In the genomic region with DNA sequence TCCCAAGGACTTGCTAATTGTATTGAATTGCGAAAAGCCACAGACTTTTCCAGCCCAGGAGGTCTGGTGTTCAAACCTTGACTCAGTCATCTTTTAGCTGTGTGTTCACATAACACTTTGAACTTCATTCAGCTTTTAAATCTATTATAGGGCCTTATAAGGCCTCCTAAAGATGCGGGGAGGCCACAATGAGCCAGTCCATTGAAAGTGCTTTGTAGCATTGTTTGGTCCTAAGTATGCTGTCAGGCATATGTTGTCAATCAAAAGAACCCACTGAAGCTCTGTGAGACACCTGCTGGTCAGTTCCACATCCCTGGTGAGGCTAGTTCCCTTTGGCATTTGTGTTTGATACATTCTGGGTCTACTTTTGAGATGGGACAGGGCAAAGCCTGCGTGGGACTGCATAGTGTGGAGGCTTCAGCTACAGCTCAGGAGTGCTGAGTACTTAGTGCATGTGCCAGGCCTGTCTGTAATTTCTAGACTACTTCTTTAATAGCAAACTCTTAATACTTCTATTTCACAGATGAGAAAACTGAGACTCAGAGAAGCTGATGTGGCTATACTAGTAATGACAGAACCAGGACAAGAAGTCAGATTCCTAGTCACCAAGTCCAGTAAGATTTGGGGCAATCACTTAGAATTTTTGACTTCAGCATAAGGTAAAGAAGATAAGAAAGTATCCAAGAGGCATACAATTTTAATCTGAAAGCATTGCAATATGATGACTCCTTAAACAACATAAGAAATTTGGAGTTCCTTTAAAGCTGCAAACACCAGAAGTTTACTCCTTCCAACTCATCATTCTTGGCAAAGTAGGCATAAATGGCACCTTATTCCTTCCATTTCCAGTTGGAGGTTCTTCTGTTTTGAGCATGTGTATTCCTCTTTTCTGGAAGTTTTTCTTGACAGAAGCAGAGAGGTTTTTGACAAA, we compare ENCODE assay signal across 10 cellular contexts.
A peak's percentile ranks its signal among the peaks of the same experiment; 100 is the strongest.
DNase-seq lines count a peak whose midpoint lies in the region; ATAC-seq, FAIRE-seq and TF ChIP-seq lines count a peak whose summit lies in the region.
"Had no signal": no experiment of that assay in that cellular context is flagged by ENCODE, and none has a peak within 500 bp of the region (broad histone marks: within the 10 kb centered on the region; RNA-seq: fewer than 3 reads in every experiment).

No MANE protein-coding gene starts in this region.

- no peak overlapping the region for H3K23ac ChIP-seq in H1 (ENCODE audit: insufficient read length)

- POLR2A ChIA-PET in H1 (lab: Charles Lee; ENCODE audit: partially characterized antibody) = interaction anchor here (0.6 kb wide), 1 partner anchor 129 kb away, joined by 3 read pairs; no protein-coding TSS in a partner anchor

- no peaks in the 10 kb centered on the region for H3K79me2 ChIP-seq in H1 (ENCODE audit: control insufficient read depth in 1 of 2, insufficient read depth in 2 of 2, low read length in 2 of 2)

- H3K9me3 ChIP-seq in H1 (ENCODE audit: insufficient read depth in 2 of 2, low read depth in 1 of 2, low read length in 1 of 2) = no peaks in the 10 kb centered on the region
- H3K9me3 ChIP-seq: MG63, SJCRH30 had no signal

- H3K79me1 ChIP-seq in H1 (ENCODE audit: low read depth, low read length) = no peaks in the 10 kb centered on the region

- H4K20me1 ChIP-seq in H1 (replicated peaks in 1 of 2; ENCODE audit: control insufficient read depth in 1 of 2, insufficient read depth in 2 of 2, low read length in 2 of 2) = no peaks in the 10 kb centered on the region

- no peak overlapping the region for H3K4me2 ChIP-seq in H1 (ENCODE audit: insufficient read depth in 1 of 2, low read depth in 2 of 2, low read length in 2 of 2)

- no peak overlapping the region for H3K9ac ChIP-seq in H1 (replicated peaks in 1 of 4; ENCODE audit: extremely low read depth in 1 of 4, low read depth in 3 of 4, low read length in 3 of 4)

- no peak for TF ChIP-seq POLR2A in H1 (IDR thresholded peaks at IDR 0.05; ENCODE audit: control extremely low read depth in 1 of 2, low read depth in 2 of 2, low read length in 2 of 2)

- in situ Hi-C loops in GM13977 (cut with MboI; ENCODE audit: low pct_unique_long_range_greater_than_20kb, low sequenced_read_pairs, unreplicated experiment) = no loop called here

- peak; percentile 19 for DNase-seq in GM13977 (ENCODE audit: low spot score)
- peak; percentile 37 for DNase-seq in NAMALWA (ENCODE audit: low spot score)
- DNase-seq in H1 (ENCODE audit: low read depth in 1 of 2, low spot score in 2 of 2) = no peak
- DNase-seq in renal cortical epithelial cell (ENCODE audit: low read depth) = peak; percentile 72
- DNase-seq in putamen (ENCODE audit: low spot score) = no peak
- DNase-seq in occipital lobe (lab: John Stamatoyannopoulos, UW) = no peak
- DNase-seq: stimulated activated CD4-positive, alpha-beta T cell treated with anti-CD3 and anti-CD28 coated beads, Interleukin-1b, Interleukin-23, amount 100 ng/mL, for 48 hours had no signal

- H3K14ac ChIP-seq in H1 (ENCODE audit: insufficient read length) = no peak overlapping the region

- H3K4me3 ChIP-seq in H1 (ENCODE audit: extremely low read depth in 1 of 4, insufficient read depth in 2 of 4, low read depth in 3 of 4, low read length in 4 of 4) = no peak overlapping the region
- H3K4me3 ChIP-seq: MG63, SJCRH30 had no signal

- no peak overlapping the region for H2BK20ac ChIP-seq in H1 (ENCODE audit: low read length)

- CTCF ChIA-PET in H1 (lab: Charles Lee; ENCODE audit: partially characterized antibody) = interaction anchor here (0.6 to 7.2 kb wide), 12 partner anchors 10 to 376 kb away, joined by 3 to 86 read pairs (median 3); no protein-coding TSS in a partner anchor

- TF ChIP-seq EP300 in H1 (IDR thresholded peaks at IDR 0.05; ENCODE audit: borderline replicate concordance in 1 of 2, low read depth in 2 of 2, low read length in 2 of 2) = no peak

- TF ChIP-seq CTCF in GM13977 (IDR thresholded peaks at IDR 0.05; ENCODE audit: extremely low read depth, insufficient read depth, missing control alignments) (no peak), H1 (IDR thresholded peaks at IDR 0.05; ENCODE audit: control extremely low read depth in 1 of 3, insufficient read depth in 1 of 3, low read depth in 1 of 3, low read length in 3 of 3) (peak in 2 of 3 experiments; percentile 2 to 18; a peak in 2 of 4 replicates)

- H3K18ac ChIP-seq in H1 (ENCODE audit: extremely low read depth, low read length) = no peak overlapping the region

- ATAC-seq in GM21723 (IDR thresholded peaks at IDR 0.05; ENCODE audit: unreplicated experiment) = no peak

- H3K56ac ChIP-seq in H1 (replicated peaks; ENCODE audit: insufficient read length, low read depth, low read length) = no peak overlapping the region

- no peak overlapping the region for H2BK5ac ChIP-seq in H1 (ENCODE audit: low read depth, low read length)

- TF ChIP-seq RAD21 in H1 (IDR thresholded peaks at IDR 0.05 in 1 of 2, conservative IDR thresholded peaks at IDR 0.05 in 1 of 2; ENCODE audit: low read depth in 2 of 2, low read length in 2 of 2) = no peak; a peak in 1 of 4 replicates

- H3K4me1 ChIP-seq in H1 (replicated peaks in 1 of 4; ENCODE audit: control insufficient read depth in 3 of 4, insufficient read depth in 4 of 4, low read length in 3 of 4) = peaks cover 0 to 10% (median 6%) of the 10 kb centered on the region in 4 experiments; a peak in 5 of 7 replicates

- no peak overlapping the region; the same call in 1 of the 2 replicates for H2AFZ ChIP-seq in H1 (ENCODE audit: low read length)

- no peak overlapping the region for H4K8ac ChIP-seq in H1 (ENCODE audit: extremely low read depth, insufficient read depth, low read length)

- H3K36me3 ChIP-seq in H1 (ENCODE audit: control insufficient read depth in 2 of 4, insufficient read depth in 4 of 4, low read length in 3 of 4) = no peaks in the 10 kb centered on the region; a peak in 1 of 8 replicates
- H3K36me3 ChIP-seq: MG63, SJCRH30 had no signal

- H2BK120ac ChIP-seq in H1 (replicated peaks; ENCODE audit: low read depth, low read length) = no peak overlapping the region

- H2BK15ac ChIP-seq in H1 (ENCODE audit: low read length) = no peak overlapping the region

- H3K27me3 ChIP-seq in H1 (replicated peaks in 1 of 4; ENCODE audit: control insufficient read depth in 3 of 4, extremely low read depth in 1 of 4, insufficient read depth in 3 of 4, low read length in 3 of 4) = peaks cover 0 to 1% (median 0%) of the 10 kb centered on the region in 4 experiments; a peak in 1 of 7 replicates
- H3K27me3 ChIP-seq: MG63, SJCRH30 had no signal

- H4K91ac ChIP-seq in H1 (replicated peaks; ENCODE audit: insufficient read length, low read length) = no peak overlapping the region

- no peak overlapping the region for H3K27ac ChIP-seq in H1 (ENCODE audit: low read depth, low read length)
- H3K27ac ChIP-seq: SJCRH30 had no signal

- no peak overlapping the region for H3K4ac ChIP-seq in H1 (replicated peaks; ENCODE audit: insufficient read length, low read depth, low read length)

- peaks cover 2% of the 10 kb centered on the region; the same call in 1 of the 2 replicates for H3K23me2 ChIP-seq in H1 (ENCODE audit: low read depth, low read length)

- no peak overlapping the region for H4K5ac ChIP-seq in H1 (ENCODE audit: insufficient read length, low read depth, low read length)

- H2AK5ac ChIP-seq in H1 (ENCODE audit: low read depth, low read length) = no peak overlapping the region

- whole genome bisulfite sequencing in H1 (ENCODE audit: extremely low coverage in 1 of 2, insufficient coverage in 1 of 2, insufficient read length in 1 of 2, insufficient replicate concordance in 2 of 2, low coverage in 1 of 2, low lambda C conversion rate in 2 of 2, missing lambda C conversion rate in 1 of 2), 2 experiments = 90% methylated on average over 3 of the region's 3 CpGs; no CpG with 5 or more reads in 1 of the 2 experiments

- H2BK12ac ChIP-seq in H1 (ENCODE audit: low read depth, low read length) = no peak overlapping the region

- no peak for FAIRE-seq in H1 (lab: Jason Lieb, UNC)

TF ChIP-seq in H1, 55 proteins besides CTCF, POLR2A, EP300 and RAD21 (continues in another document):
- TF ChIP-seq KDM4A (IDR thresholded peaks at IDR 0.05; ENCODE audit: low read depth, low read length, severe bottlenecking) = no peak
- no peak for TF ChIP-seq SIX5 (IDR thresholded peaks at IDR 0.05; ENCODE audit: low read depth, low read length)
- TF ChIP-seq TCF12 (IDR thresholded peaks at IDR 0.05; ENCODE audit: low read depth, low read length) = no peak
- TF ChIP-seq USF2 (IDR thresholded peaks at IDR 0.05; ENCODE audit: low read length) = no peak
- no peak for TF ChIP-seq TEAD4 (IDR thresholded peaks at IDR 0.05; ENCODE audit: low read depth, low read length)
- no peak for TF ChIP-seq FOSL1 (IDR thresholded peaks at IDR 0.05; ENCODE audit: insufficient read depth, low read depth, low read length)
- TF ChIP-seq PHF8 (conservative IDR thresholded peaks at IDR 0.05; ENCODE audit: low read depth, low read length) = no peak
- TF ChIP-seq SIN3A (conservative IDR thresholded peaks at IDR 0.05 in 1 of 2, IDR thresholded peaks at IDR 0.05 in 1 of 2; ENCODE audit: low read depth in 1 of 2, low read length in 2 of 2) = no peak
- TF ChIP-seq KDM5A (IDR thresholded peaks at IDR 0.05; ENCODE audit: low read length) = no peak
- TF ChIP-seq BRCA1 (IDR thresholded peaks at IDR 0.05; ENCODE audit: low read depth, low read length) = no peak
- no peak for TF ChIP-seq HDAC6 (IDR thresholded peaks at IDR 0.05; ENCODE audit: low read depth, low read length)
- TF ChIP-seq ATF3 (IDR thresholded peaks at IDR 0.05; ENCODE audit: insufficient read depth, low read depth, low read length) = no peak
- no peak for TF ChIP-seq SRF (IDR thresholded peaks at IDR 0.05; ENCODE audit: low read depth, low read length)

Comparison
In these comparisons a context has a peak if more than half of its experiments do, and no peak if none do; other contexts are left out.
1. DNase-seq: peak in GM13977 (single experiment), NAMALWA (single experiment) and renal cortical epithelial cell (single experiment); none in H1 (0 of 2), putamen (single experiment) and occipital lobe (single experiment).